8 cellular contexts compared by ENCODE assay signal in the genomic region with DNA sequence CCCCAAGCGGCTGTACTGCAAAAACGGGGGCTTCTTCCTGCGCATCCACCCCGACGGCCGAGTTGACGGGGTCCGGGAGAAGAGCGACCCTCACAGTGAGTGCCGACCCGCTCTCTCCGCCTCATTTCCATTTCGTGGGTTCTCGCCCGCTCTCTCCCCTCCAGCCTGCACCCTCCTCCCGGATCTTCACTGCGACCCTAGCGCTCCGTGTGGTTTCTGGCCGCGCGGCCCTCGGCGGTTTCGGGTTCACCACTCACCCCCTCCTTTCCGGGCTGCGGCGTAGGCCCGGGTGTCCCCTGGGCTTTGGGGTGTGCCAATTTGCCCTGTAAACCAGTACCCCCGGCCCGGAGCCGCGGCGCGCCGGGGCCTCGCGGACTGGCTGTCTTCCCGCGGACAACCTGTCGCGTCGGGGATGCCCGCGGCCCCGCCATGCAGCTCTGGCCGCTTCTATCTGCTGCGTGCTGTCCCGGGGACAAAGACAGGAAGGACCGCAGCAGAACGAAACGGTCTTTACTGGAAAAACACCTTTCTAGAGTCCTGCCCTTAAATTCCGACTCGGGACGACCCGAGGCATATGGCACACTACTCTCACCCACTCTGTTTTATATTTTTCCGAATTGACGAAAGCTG. TPM values are rescaled to one million over a fixed set of nuclear protein-coding genes. Genes with fewer than 3 reads are reported as not detected.
A peak's percentile ranks its signal among the peaks of the same experiment; 100 is the strongest.
DNase-seq lines count a peak whose midpoint lies in the region; ATAC-seq, FAIRE-seq and TF ChIP-seq lines count a peak whose summit lies in the region.

No MANE protein-coding gene starts in this region.

- TSS peak; percentile 97 for BruUV-seq in Calu3 (replicated peaks; lab: Mats Ljungman, UMichigan)

- in situ Hi-C loops in SK-MEL-5 (cut with HindIII; ENCODE audit: low pct_unique_long_range_greater_than_20kb, low sequenced_read_pairs): no loop called here

- peak overlapping the region; percentile 89 for H3K27ac Mint-ChIP-seq in Calu3 (ENCODE audit: unreplicated experiment)

- H3K9ac ChIP-seq in kidney (ENCODE audit: low read length in 2 of 2): peak overlapping the region; percentile 37 to 62

- TF ChIP-seq CTCF in Calu3 (IDR thresholded peaks at IDR 0.05; ENCODE audit: unreplicated experiment) (no peak), kidney (IDR thresholded peaks at IDR 0.05; ENCODE audit: borderline replicate concordance, extremely low read depth, insufficient read depth) (no peak)

- H3K9me3 Mint-ChIP-seq in Calu3 (ENCODE audit: low read depth, unreplicated experiment): no peaks in the 10 kb centered on the region

- DNase-seq in Calu3 (peak; percentile 25), SK-MEL-5 (ENCODE audit: low read depth, low spot score) (peak; percentile 17), kidney (peak; percentile 81)
- DNase-seq in central memory CD4-positive, alpha-beta T cell: peak; percentile 3
- DNase-seq in stimulated activated CD4-positive, alpha-beta T cell treated with anti-CD3 and anti-CD28 coated beads, Interleukin-2, amount 100 ng/mL, for 24 hours: peak; percentile 24 to 41
- no peak for DNase-seq in stimulated activated naive CD4-positive, alpha-beta T cell treated with Interleukin-2 at 50 U/mL for 16 hours (lab: John Stamatoyannopoulos, UW)

- H3K27ac ChIP-seq in kidney (ENCODE audit: low read depth in 2 of 2, low read length in 2 of 2): peak overlapping the region; percentile 39 to 48

- H3K36me3 ChIP-seq in kidney (ENCODE audit: control insufficient read depth in 1 of 2, insufficient read depth in 2 of 2, low read length in 2 of 2): no peaks in the 10 kb centered on the region

- peak; percentile 52 for ATAC-seq in GM19043 (IDR thresholded peaks at IDR 0.05; ENCODE audit: low read depth, unreplicated experiment)
- ATAC-seq in HG03139 (IDR thresholded peaks at IDR 0.05; ENCODE audit: unreplicated experiment): peak; percentile 42

- peak overlapping the region; percentile 70 to 72 for H3K4me3 ChIP-seq in kidney (ENCODE audit: low read length in 2 of 2)

- no peaks in the 10 kb centered on the region for H3K27me3 Mint-ChIP-seq in Calu3 (ENCODE audit: unreplicated experiment)

- H3K9me3 ChIP-seq in kidney (ENCODE audit: control insufficient read depth in 1 of 2, low read length in 2 of 2): no peaks in the 10 kb centered on the region

- H3K4me3 Mint-ChIP-seq in Calu3 (ENCODE audit: low read depth, unreplicated experiment): peak overlapping the region; percentile 91

- peaks cover 31% of the 10 kb centered on the region for H3K36me3 Mint-ChIP-seq in Calu3 (ENCODE audit: insufficient read depth, unreplicated experiment)

- intact Hi-C loops in Calu3 (cut with micrococcal nuclease; ENCODE audit: unreplicated experiment) (loop anchor here (5.0 kb wide), 2 partner anchors 45 to 85 kb away; no protein-coding TSS in a partner anchor), kidney (cut with DNase I) (no loop called here)

- no peak for FAIRE-seq in kidney (lab: Jason Lieb, UNC)

- peaks cover 45% of the 10 kb centered on the region for H3K4me1 Mint-ChIP-seq in Calu3 (ENCODE audit: low read depth, unreplicated experiment)

- peaks cover 0 to 2% of the 10 kb centered on the region in 2 donors for H3K4me1 ChIP-seq in kidney (ENCODE audit: control insufficient read depth in 1 of 2, insufficient read depth in 1 of 2, low read depth in 1 of 2, low read length in 2 of 2)

- CTCF ChIA-PET in Calu3 (lab: Charles Lee): interaction anchor here (0.7 to 1.1 kb wide), 2 partner anchors 69 to 87 kb away, joined by 3 to 4 read pairs; no protein-coding TSS in a partner anchor

RNA-seq across cellular contexts. Expression of gene FGF2, which starts 0.7 kb away (rescaled TPM):
- 33.7 and 43.6 TPM in 2 replicates for total RNA-seq in Calu3 (2022)
- total RNA-seq in SK-MEL-5 (2014; rRNA removed; shearing (Covaris generic)): 8.9 and 9.5 TPM in 2 replicates
- 6.2 and 6.9 TPM in 2 replicates for polyA plus RNA-seq in SK-MEL-5 (2015; cell fraction: cytosol; rRNA removed)
- polyA plus RNA-seq in SK-MEL-5 (2015; cell fraction: nucleus; rRNA removed): 6.6 and 9.3 TPM in 2 replicates
- 16.9 TPM for total RNA-seq in kidney
- polyA plus RNA-seq in kidney (ENCODE audit: insufficient read depth, low read depth, low replicate concordance): 2.3 TPM
